In genomic region chr2:204743368-204743960, GRCh38 we compare ENCODE assay signal across 31 cellular contexts.
A peak's percentile ranks its signal among the peaks of the same experiment; 100 is the strongest.
DNase-seq lines count a peak whose midpoint lies in the region; ATAC-seq and FAIRE-seq lines count a peak whose summit lies in the region.
"Had no signal": no experiment of that assay in that cellular context is flagged by ENCODE, and none has a peak within 500 bp of the region (broad histone marks: within the 10 kb centered on the region; RNA-seq: fewer than 3 reads in every experiment).

No MANE protein-coding gene starts in this region.

- no peak for FAIRE-seq in GM19239 (lab: Jason Lieb, UNC)
- FAIRE-seq: H54, kidney had no signal

- intact Hi-C loops in left colon (cut with DNase I, micrococcal nuclease) = no loop called here

- no peaks in the 10 kb centered on the region for H3K4me1 Mint-ChIP-seq in activated T-helper 17 cell treated with anti-CD3 and anti-CD28 coated beads, Interleukin-2, amount 50 U/mL, for 72 hours

- in situ Hi-C loops in HAP-1 (cut with MboI; ENCODE audit: low sequenced_read_pairs) = no loop called here

- no peaks in the 10 kb centered on the region for H3K36me3 ChIP-seq in HAP-1 (replicated peaks)
- H3K36me3 ChIP-seq: BLaER1, sigmoid colon, thoracic aorta, WERI-Rb-1 had no signal

- no peaks in the 10 kb centered on the region for H3K27me3 Mint-ChIP-seq in activated T-helper 17 cell treated with anti-CD3 and anti-CD28 coated beads, Interleukin-2, amount 50 U/mL, for 72 hours
- H3K27me3 Mint-ChIP-seq: naive thymus-derived CD8-positive, alpha-beta T cell; stimulated activated naive B cell treated with anti-CD40 and anti-IgM and Interleukin-4, amounts not matched to agents 10 μg/mL and 1 μg/mL and 100 μg/mL, for 72 hours had no signal

- H3K27me3 ChIP-seq in HAP-1 (ENCODE audit: low read depth) = no peaks in the 10 kb centered on the region
- H3K27me3 ChIP-seq: BLaER1, sigmoid colon had no signal

- no peaks in the 10 kb centered on the region for H3K4me1 ChIP-seq in HAP-1
- H3K4me1 ChIP-seq: BLaER1, psoas muscle had no signal

- peak; percentile 56 for ATAC-seq in activated T-helper 17 cell treated with anti-CD3 and anti-CD28 coated beads, Interleukin-2, amount 50 U/mL, for 72 hours (replicated peaks)
- peak; percentile 95 for ATAC-seq in left colon
- ATAC-seq: effector memory CD8-positive, alpha-beta T cell; naive thymus-derived CD8-positive, alpha-beta T cell; psoas muscle; stimulated activated naive B cell treated with anti-CD40 and anti-IgM and Interleukin-4, amounts not matched to agents 10 μg/mL and 1 μg/mL and 100 μg/mL, for 72 hours had no signal

- H3K4me3 ChIP-seq in HAP-1 = no peak overlapping the region
- H3K4me3 ChIP-seq: BLaER1, psoas muscle, sigmoid colon, thoracic aorta had no signal

- no peak overlapping the region for H3K27ac Mint-ChIP-seq in activated T-helper 17 cell treated with anti-CD3 and anti-CD28 coated beads, Interleukin-2, amount 50 U/mL, for 72 hours
- H3K27ac Mint-ChIP-seq: effector memory CD8-positive, alpha-beta T cell; stimulated activated naive B cell treated with anti-CD40 and anti-IgM and Interleukin-4, amounts not matched to agents 10 μg/mL and 1 μg/mL and 100 μg/mL, for 72 hours; T-helper 2 cell treated with Interferon-gamma antibody and Interleukin-4, amounts not matched to agents 5 μg/mL and 100 μg/mL, for 36 hours had no signal

- H3K9me3 Mint-ChIP-seq in activated T-helper 17 cell treated with anti-CD3 and anti-CD28 coated beads, Interleukin-2, amount 50 U/mL, for 72 hours = peaks cover 3% of the 10 kb centered on the region

- no peak overlapping the region for H3K4me3 Mint-ChIP-seq in activated T-helper 17 cell treated with anti-CD3 and anti-CD28 coated beads, Interleukin-2, amount 50 U/mL, for 72 hours
- H3K4me3 Mint-ChIP-seq: effector memory CD8-positive, alpha-beta T cell; naive thymus-derived CD8-positive, alpha-beta T cell; stimulated activated naive B cell treated with anti-CD40 and anti-IgM and Interleukin-4, amounts not matched to agents 10 μg/mL and 1 μg/mL and 100 μg/mL, for 72 hours; T-helper 2 cell treated with Interferon-gamma antibody and Interleukin-4, amounts not matched to agents 5 μg/mL and 100 μg/mL, for 36 hours had no signal

- H3K36me3 Mint-ChIP-seq in activated T-helper 17 cell treated with anti-CD3 and anti-CD28 coated beads, Interleukin-2, amount 50 U/mL, for 72 hours (ENCODE audit: low read depth) = no peaks in the 10 kb centered on the region
- H3K36me3 Mint-ChIP-seq: stimulated activated naive B cell treated with anti-CD40 and anti-IgM and Interleukin-4, amounts not matched to agents 10 μg/mL and 1 μg/mL and 100 μg/mL, for 72 hours had no signal

- no peaks in the 10 kb centered on the region for H3K9me3 ChIP-seq in HAP-1
- H3K9me3 ChIP-seq: BLaER1, psoas muscle had no signal

- peak; percentile 1 for DNase-seq in Daoy (ENCODE audit: low read depth)
- DNase-seq in EH (ENCODE audit: low read depth) = peak; percentile 15
- DNase-seq in left colon = no peak
- no peak for DNase-seq in NCI-H2171 (lab: John Stamatoyannopoulos, UW)
- no peak for DNase-seq in HCEC 1CT
- DNase-seq in GM19239 (ENCODE audit: insufficient read length, low spot score) = no peak
- no peak for DNase-seq in HAP-1 (ENCODE audit: low spot score in 2 of 2)
- DNase-seq: activated CD4-positive, alpha-beta T cell treated with anti-CD3 and anti-CD28 coated beads, Interleukin-2, amount 50 U/mL, for 1 hour; activated effector memory CD4-positive, alpha-beta T cell treated with anti-CD3 and anti-CD28 coated beads, Interleukin-2, amount 50 U/mL, for 16 hours; caudate nucleus; cortex of kidney; effector memory CD8-positive, alpha-beta T cell; erythroblast; kidney; MV-4-11; naive thymus-derived CD8-positive, alpha-beta T cell; NCI-H1436 treated with DMSO at 0.1 percent for 48 hours; NCI-H2107; NCI-H748 treated with DMSO at 0.1 percent for 48 hours; nucleus accumbens; psoas muscle; SIG-M5; sigmoid colon; stimulated activated CD4-positive, alpha-beta T cell treated with anti-CD3 and anti-CD28 coated beads, Interleukin-12 subunit alpha, Interleukin-12 subunit beta, amount 100 ng/mL, for 4 hours; stimulated activated naive B cell treated with anti-CD40 and anti-IgM and Interleukin-4, amounts not matched to agents 10 μg/mL and 1 μg/mL and 100 μg/mL, for 72 hours; WERI-Rb-1 had no signal

Comparison
In these comparisons a context has a peak if more than half of its experiments do, and no peak if none do; other contexts are left out.
1. DNase-seq: peak in Daoy (single experiment) and EH (single experiment); none in left colon (0 of 2), NCI-H2171 (single experiment), HCEC 1CT (single experiment), GM19239 (single experiment) and HAP-1 (0 of 2).